Comparison of ENCODE assay signal across 8 cellular contexts in genomic region chr13:95404141-95404882, GRCh38.
DNase-seq lines count a peak whose midpoint lies in the region; ATAC-seq and TF ChIP-seq lines count a peak whose summit lies in the region.

No MANE protein-coding gene starts in this region.

- TF ChIP-seq CTCF in PC-3 (conservative IDR thresholded peaks at IDR 0.05; ENCODE audit: low read depth, low read length): peak; percentile 90
- peak; percentile 91 to 94 (median 93) for TF ChIP-seq CTCF in esophagus muscularis mucosa (IDR thresholded peaks at IDR 0.05)

- H2AFZ ChIP-seq in PC-3 (ENCODE audit: low read length): peak overlapping the region; percentile 77

- no peaks in the 10 kb centered on the region for H3K4me1 ChIP-seq in PC-3 (ENCODE audit: insufficient read depth, low read length)
- H3K4me1 ChIP-seq in esophagus muscularis mucosa: peaks cover 5 to 11% (median 10%) of the 10 kb centered on the region in 4 donors
- peaks cover 7% of the 10 kb centered on the region for H3K4me1 ChIP-seq in mucosa of stomach (ENCODE audit: control insufficient read depth, insufficient read depth, low read length)

- no peaks in the 10 kb centered on the region for H3K36me3 Mint-ChIP-seq in activated T-cell treated with anti-CD3 and anti-CD28 coated beads, Interleukin-2, amount 50 U/mL, for 24 hours (ENCODE audit: low read depth)

- H3K27me3 ChIP-seq in PC-3 (ENCODE audit: low read length): no peaks in the 10 kb centered on the region
- peaks cover 0 to 9% (median 0%) of the 10 kb centered on the region in 4 donors for H3K27me3 ChIP-seq in esophagus muscularis mucosa
- peaks cover 7% of the 10 kb centered on the region for H3K27me3 ChIP-seq in mucosa of stomach (ENCODE audit: control insufficient read depth, insufficient read depth, low read length)

- whole genome bisulfite sequencing in esophagus muscularis mucosa: 12% methylated on average over 24 of the region's 24 CpGs

- H3K27me3 Mint-ChIP-seq in activated T-cell treated with anti-CD3 and anti-CD28 coated beads, Interleukin-2, amount 50 U/mL, for 24 hours: peaks cover 4% of the 10 kb centered on the region

- CTCF ChIA-PET in PC-3 (lab: Charles Lee): interaction anchor here (0.6 to 2.1 kb wide), 13 partner anchors 9 to 774 kb away, joined by 3 to 33 read pairs (median 4); no protein-coding TSS in a partner anchor

- no peaks in the 10 kb centered on the region for H3K79me2 ChIP-seq in PC-3 (ENCODE audit: low read length)

- ATAC-seq in GM21381 (IDR thresholded peaks at IDR 0.05; ENCODE audit: unreplicated experiment): peak; percentile 93
- ATAC-seq in PC-3: peak; percentile 83

- BruUV-seq in PC-3 (replicated peaks; lab: Mats Ljungman, UMichigan): no TSS peak

- intact Hi-C loops in PC-3 (cut with micrococcal nuclease): loop anchor here (1.0 to 10.0 kb wide), 4 partner anchors 74 to 430 kb away; no protein-coding TSS in a partner anchor
- intact Hi-C loops in esophagus muscularis mucosa (cut with DNase I): loop anchor here (1.0 to 2.0 kb wide), 2 partner anchors 108 to 215 kb away; no protein-coding TSS in a partner anchor

- H3K9me2 ChIP-seq in PC-3 (replicated peaks; ENCODE audit: low read length): no peaks in the 10 kb centered on the region

- H3F3A ChIP-seq in PC-3 (ENCODE audit: low read length, unreplicated experiment): no peaks in the 10 kb centered on the region

- no peak overlapping the region for H3K27ac Mint-ChIP-seq in activated T-cell treated with anti-CD3 and anti-CD28 coated beads, Interleukin-2, amount 50 U/mL, for 24 hours

- H3K27ac ChIP-seq in PC-3 (ENCODE audit: low read length): no peak overlapping the region
- no peak overlapping the region for H3K27ac ChIP-seq in esophagus muscularis mucosa (replicated peaks in 1 of 4)

- peak overlapping the region; percentile 63 for H3K4me3 ChIP-seq in PC-3 (ENCODE audit: low read length)
- peak overlapping the region; percentile 39 to 46 (median 42) for H3K4me3 ChIP-seq in esophagus muscularis mucosa
- H3K4me3 ChIP-seq in mucosa of stomach (ENCODE audit: low read length): peak overlapping the region; percentile 49

- H3K4me1 Mint-ChIP-seq in activated T-cell treated with anti-CD3 and anti-CD28 coated beads, Interleukin-2, amount 50 U/mL, for 24 hours (ENCODE audit: low read depth): peaks cover 10% of the 10 kb centered on the region

- H3K4me3 Mint-ChIP-seq in activated T-cell treated with anti-CD3 and anti-CD28 coated beads, Interleukin-2, amount 50 U/mL, for 24 hours: peak overlapping the region; percentile 80

- H4K20me1 ChIP-seq in PC-3 (ENCODE audit: low read length): no peaks in the 10 kb centered on the region

- TF ChIP-seq EP300 in esophagus muscularis mucosa (IDR thresholded peaks at IDR 0.05): no peak

- no peaks in the 10 kb centered on the region for H3K36me3 ChIP-seq in PC-3 (ENCODE audit: low read depth, low read length)
- H3K36me3 ChIP-seq in esophagus muscularis mucosa: no peaks in the 10 kb centered on the region
- H3K36me3 ChIP-seq in mucosa of stomach (ENCODE audit: control insufficient read depth, insufficient read depth, low read length): no peaks in the 10 kb centered on the region

- peak; percentile 86 for DNase-seq in D341Med (ENCODE audit: low spot score)
- peak; percentile 97 for DNase-seq in HT-29 (ENCODE audit: low spot score)
- DNase-seq in PC-3: peak; percentile 85
- DNase-seq in activated T-cell treated with anti-CD3 and anti-CD28 coated beads, Interleukin-2, amount 50 U/mL, for 24 hours: peak; percentile 82
- DNase-seq in esophagus muscularis mucosa (ENCODE audit: extremely low spot score): no peak
- peak; percentile 34 to 53 for DNase-seq in stimulated activated CD8-positive, alpha-beta memory T cell treated with anti-CD3 and anti-CD28 coated beads, Interleukin-4, amount 100 ng/mL, for 4 hours (ENCODE audit: low read depth in 2 of 2, low spot score in 1 of 2)

- POLR2A ChIA-PET in PC-3 (lab: Charles Lee; ENCODE audit: unreplicated experiment): no interaction called here

- TF ChIP-seq POLR2A in esophagus muscularis mucosa (IDR thresholded peaks at IDR 0.05; ENCODE audit: low read depth): no peak

- H3K4me2 ChIP-seq in PC-3 (ENCODE audit: low read length): peak overlapping the region; percentile 82

- no peaks in the 10 kb centered on the region for H3K9me3 ChIP-seq in PC-3 (ENCODE audit: low read length)
- no peaks in the 10 kb centered on the region for H3K9me3 ChIP-seq in esophagus muscularis mucosa
- no peaks in the 10 kb centered on the region for H3K9me3 ChIP-seq in mucosa of stomach (ENCODE audit: control insufficient read depth, low read length)

- H3K9ac ChIP-seq in PC-3 (ENCODE audit: low read length): no peak overlapping the region
- peak overlapping the region; percentile 32 for H3K9ac ChIP-seq in mucosa of stomach (ENCODE audit: low read length)

- no peaks in the 10 kb centered on the region for H3K9me3 Mint-ChIP-seq in activated T-cell treated with anti-CD3 and anti-CD28 coated beads, Interleukin-2, amount 50 U/mL, for 24 hours
